In genomic region chr10:112953760-112954159, GRCh38 we compare ENCODE assay signal across 11 cellular contexts. TPM values are rescaled to one million over a fixed set of nuclear protein-coding genes. Genes with fewer than 3 reads are reported as not detected.
A peak's percentile ranks its signal among the peaks of the same experiment; 100 is the strongest.
DNase-seq lines count a peak whose midpoint lies in the region; ATAC-seq and FAIRE-seq lines count a peak whose summit lies in the region.
"Had no signal": no experiment of that assay in that cellular context is flagged by ENCODE, and none has a peak within 500 bp of the region (broad histone marks: within the 10 kb centered on the region; RNA-seq: fewer than 3 reads in every experiment).

No MANE protein-coding gene starts in this region.

- no peak for ATAC-seq in effector memory CD8-positive, alpha-beta T cell (replicated peaks)

- H3K27ac ChIP-seq in muscle layer of duodenum (ENCODE audit: low read length): peak overlapping the region; percentile 97

- H3K4me3 Mint-ChIP-seq in effector memory CD8-positive, alpha-beta T cell: peak overlapping the region; percentile 36 to 92

- H3K4me3 ChIP-seq in muscle layer of duodenum (ENCODE audit: low read depth in 1 of 2, low read length in 2 of 2): peak overlapping the region; percentile 90 to 94

- H3K27me3 Mint-ChIP-seq in effector memory CD8-positive, alpha-beta T cell: peaks cover 0 to 5% of the 10 kb centered on the region in 2 donors

- H3K36me3 ChIP-seq in muscle layer of duodenum (ENCODE audit: control insufficient read depth in 1 of 2, insufficient read depth in 2 of 2, low read length in 2 of 2): no peaks in the 10 kb centered on the region

- H3K27ac Mint-ChIP-seq in effector memory CD8-positive, alpha-beta T cell: no peak overlapping the region

- peaks cover 21 to 28% of the 10 kb centered on the region in 2 donors for H3K4me1 Mint-ChIP-seq in effector memory CD8-positive, alpha-beta T cell (ENCODE audit: low read depth in 2 of 2)

- no peaks in the 10 kb centered on the region for H3K9me3 ChIP-seq in muscle layer of duodenum (ENCODE audit: control insufficient read depth in 1 of 2, low read length in 2 of 2)

- no peaks in the 10 kb centered on the region for H3K9me3 Mint-ChIP-seq in effector memory CD8-positive, alpha-beta T cell

- H3K27me3 ChIP-seq in muscle layer of duodenum (ENCODE audit: low read depth, low read length): no peaks in the 10 kb centered on the region

- H3K4me1 ChIP-seq in muscle layer of duodenum (ENCODE audit: control insufficient read depth in 1 of 2, insufficient read depth in 2 of 2, low read length in 2 of 2): peaks cover 24 to 28% of the 10 kb centered on the region in 2 donors

- peak; percentile 48 for DNase-seq in A172 (ENCODE audit: low spot score)
- peak; percentile 49 for DNase-seq in HT1080 (ENCODE audit: low read depth)
- DNase-seq in effector memory CD8-positive, alpha-beta T cell: no peak
- DNase-seq in amygdala (lab: John Stamatoyannopoulos, UW): no peak
- no peak for DNase-seq in urothelium cell line (ENCODE audit: low spot score)
- DNase-seq in NCI-H526 treated with DMSO at 0.1 percent for 48 hours (lab: John Stamatoyannopoulos, UW): no peak
- no peak for DNase-seq in RCC 7860 (ENCODE audit: low spot score)
- DNase-seq: erythroblast, Kasumi-1 had no signal

- FAIRE-seq in urothelium cell line (lab: Jason Lieb, UNC) (no peak), RCC 7860 (lab: Jason Lieb, UNC) (no peak)
- FAIRE-seq: TTC549 had no signal

- peaks cover 15% of the 10 kb centered on the region for H3K36me3 Mint-ChIP-seq in effector memory CD8-positive, alpha-beta T cell (ENCODE audit: insufficient read depth)

RNA-seq across cellular contexts. Expression of gene TCF7L2, which starts 3.7 kb away (rescaled TPM):
- total RNA-seq in A172 (2014; rRNA removed; shearing (Covaris generic)): 3.0 TPM in 2 replicates
- 3.3 and 9.6 TPM in 2 replicates for total RNA-seq in HT1080 (2014; rRNA removed; shearing (Covaris generic))
- polyA plus RNA-seq in HT1080 (2015; cell fraction: cytosol; rRNA removed): 14.8 and 18.4 TPM in 2 replicates
- polyA plus RNA-seq in HT1080 (2015; cell fraction: nucleus; rRNA removed): 38.0 and 40.4 TPM in 2 replicates

Comparison
In these comparisons a context has a peak if more than half of its experiments do, and no peak if none do; other contexts are left out.
1. DNase-seq: peak in A172 (single experiment) and HT1080 (single experiment); none in effector memory CD8-positive, alpha-beta T cell (0 of 3), amygdala (0 of 56), urothelium cell line (single experiment), NCI-H526 treated with DMSO at 0.1 percent for 48 hours (single experiment) and RCC 7860 (single experiment).